In genomic region chr19:4724252-4724514, GRCh38 we compare ENCODE assay signal across 8 cellular contexts. TPM values are rescaled to one million over a fixed set of nuclear protein-coding genes. Genes with fewer than 3 reads are reported as not detected.
DNase-seq lines count a peak whose midpoint lies in the region; ATAC-seq, FAIRE-seq and TF ChIP-seq lines count a peak whose summit lies in the region.

No MANE protein-coding gene starts in this region.

- WGBS in stomach, 5 donors = 0 to 1% (median 0%) methylated on average over 12 of the region's 12 CpGs

- ATAC-seq in HG03135 (IDR thresholded peaks at IDR 0.05; ENCODE audit: unreplicated experiment) (peak; percentile 1), GM18861 (IDR thresholded peaks at IDR 0.05; ENCODE audit: unreplicated experiment) (no peak)
- ATAC-seq in activated naive CD8-positive, alpha-beta T cell treated with anti-CD3 and anti-CD28 coated beads, Interleukin-2, amount 10 ng/mL, durations not matched to agents 7 days and 5 days (ENCODE audit: low read depth) = no peak

- H3K4me1 Mint-ChIP-seq in activated naive CD8-positive, alpha-beta T cell treated with anti-CD3 and anti-CD28 coated beads, Interleukin-2, amount 10 ng/mL, durations not matched to agents 7 days and 5 days = peaks cover 30% of the 10 kb centered on the region

- intact Hi-C loops in stomach (cut with DNase I; ENCODE audit: low total_unique reads) = no loop called here

- H3K4me3 ChIP-seq in iPS-18a (ENCODE audit: low read length) (peak overlapping the region; percentile 97), stomach (peak overlapping the region; percentile 84 to 99 (median 98))

- no peak for TF ChIP-seq EP300 in stomach (IDR thresholded peaks at IDR 0.05)

- H3K27me3 ChIP-seq in iPS-18a (ENCODE audit: control insufficient read depth, insufficient read depth, low read length) = no peaks in the 10 kb centered on the region
- H3K27me3 ChIP-seq in stomach = no peaks in the 10 kb centered on the region

- no peaks in the 10 kb centered on the region for H3K9me3 ChIP-seq in iPS-18a (ENCODE audit: control insufficient read depth, low read depth, low read length)
- no peaks in the 10 kb centered on the region for H3K9me3 ChIP-seq in stomach

- H3K27ac Mint-ChIP-seq in activated naive CD8-positive, alpha-beta T cell treated with anti-CD3 and anti-CD28 coated beads, Interleukin-2, amount 10 ng/mL, durations not matched to agents 7 days and 5 days = peak overlapping the region; percentile 93

- POLR2A ChIA-PET in activated naive CD8-positive, alpha-beta T cell treated with anti-CD3 and anti-CD28 coated beads, Interleukin-2, amount 10 ng/mL, durations not matched to agents 7 days and 5 days (lab: Charles Lee) = interaction anchor here (0.7 to 3.0 kb wide), 6 partner anchors 67 to 584 kb away, joined by 3 to 28 read pairs (median 3); partner anchors contain the start of genes FEM1A, PLIN3 and UHRF1

- DNase-seq in activated naive CD8-positive, alpha-beta T cell treated with anti-CD3 and anti-CD28 coated beads, Interleukin-2, amount 10 ng/mL, durations not matched to agents 7 days and 5 days = no peak
- DNase-seq in stomach (no peak), frontal cortex (ENCODE audit: low spot score in 2 of 2) (no peak), MV-4-11 (lab: John Stamatoyannopoulos, UW) (no peak), occipital lobe (lab: John Stamatoyannopoulos, UW) (no peak)

- H3K36me3 Mint-ChIP-seq in activated naive CD8-positive, alpha-beta T cell treated with anti-CD3 and anti-CD28 coated beads, Interleukin-2, amount 10 ng/mL, durations not matched to agents 7 days and 5 days = peaks cover 13% of the 10 kb centered on the region

- no peak for TF ChIP-seq CTCF in stomach (IDR thresholded peaks at IDR 0.05)

- no peak for TF ChIP-seq POLR2A in stomach (IDR thresholded peaks at IDR 0.05)

- H3K4me3 Mint-ChIP-seq in activated naive CD8-positive, alpha-beta T cell treated with anti-CD3 and anti-CD28 coated beads, Interleukin-2, amount 10 ng/mL, durations not matched to agents 7 days and 5 days = peak overlapping the region; percentile 100

- H3K4me1 ChIP-seq in iPS-18a (ENCODE audit: control insufficient read depth, low read depth, low read length) = no peaks in the 10 kb centered on the region
- H3K4me1 ChIP-seq in stomach = peaks cover 15 to 45% (median 35%) of the 10 kb centered on the region in 4 donors

- FAIRE-seq in frontal cortex (lab: Jason Lieb, UNC) = no peak

- H3K9ac ChIP-seq in iPS-18a (ENCODE audit: low read length) = no peak overlapping the region

- H3K27ac ChIP-seq in iPS-18a (ENCODE audit: low read length) = no peak overlapping the region
- H3K27ac ChIP-seq in stomach = peak overlapping the region; percentile 91 to 99 (median 94)

- peaks cover 1% of the 10 kb centered on the region for H3K9me3 Mint-ChIP-seq in activated naive CD8-positive, alpha-beta T cell treated with anti-CD3 and anti-CD28 coated beads, Interleukin-2, amount 10 ng/mL, durations not matched to agents 7 days and 5 days

- H3K27me3 Mint-ChIP-seq in activated naive CD8-positive, alpha-beta T cell treated with anti-CD3 and anti-CD28 coated beads, Interleukin-2, amount 10 ng/mL, durations not matched to agents 7 days and 5 days = peaks cover 2% of the 10 kb centered on the region

- H3K36me3 ChIP-seq in iPS-18a (ENCODE audit: control insufficient read depth, low read depth, low read length) (peaks cover 3% of the 10 kb centered on the region), stomach (peaks cover 22 to 27% (median 24%) of the 10 kb centered on the region in 4 donors)

RNA-seq across cellular contexts. Expression of gene DPP9, which starts 0.5 kb away (rescaled TPM):
- total RNA-seq in activated naive CD8-positive, alpha-beta T cell treated with anti-CD3 and anti-CD28 coated beads, Interleukin-2, amount 10 ng/mL, durations not matched to agents 7 days and 5 days = 10 to 100 TPM; 91.7 TPM
- total RNA-seq in stomach (100 to 1,000 TPM in 2 of 5 donors, 10 to 100 TPM in 3; 24.6 to 178 (median 82.1) TPM), frontal cortex (7.7 TPM), occipital lobe (5.5 TPM)
- polyA plus RNA-seq in stomach = 10 to 100 TPM; 18.7 to 30.2 (median 24.6) TPM

RNA-seq across cellular contexts. Expression of gene MYDGF, which starts 54.0 kb away (rescaled TPM):
- total RNA-seq in activated naive CD8-positive, alpha-beta T cell treated with anti-CD3 and anti-CD28 coated beads, Interleukin-2, amount 10 ng/mL, durations not matched to agents 7 days and 5 days = 10 to 100 TPM; 33.3 to 34.8 TPM
- 10 to 100 TPM; 41.4 to 77.5 (median 71.3) TPM for total RNA-seq in stomach
- 10 to 100 TPM; 66.4 to 86.6 (median 75.3) TPM for polyA plus RNA-seq in stomach
- total RNA-seq in frontal cortex = 33.4 TPM
- total RNA-seq in occipital lobe = 37.9 TPM
